22 cellular contexts compared by ENCODE assay signal in genomic region chr2:188551671-188552070, GRCh38.
"Had no signal": no experiment of that assay in that cellular context is flagged by ENCODE, and none has a peak within 500 bp of the region (broad histone marks: within the 10 kb centered on the region; RNA-seq: fewer than 3 reads in every experiment).

No MANE protein-coding gene starts in this region.

- H3K36me3 Mint-ChIP-seq: naive B cell had no signal

- FAIRE-seq: endometrium, frontal cortex had no signal

- DNase-seq: cortex of kidney; effector memory CD4-positive, alpha-beta T cell; heart left ventricle; hippocampal formation; left colon; left ventricle myocardium superior; mesenchymal stem cell; midbrain; naive B cell; posterior cingulate gyrus; sigmoid colon; stimulated activated CD4-positive, alpha-beta T cell treated with anti-CD3 and anti-CD28 coated beads, Interleukin-12 subunit alpha, Interleukin-12 subunit beta, amount 100 ng/mL, for 4 hours; stimulated activated naive CD8-positive, alpha-beta T cell treated with anti-CD3 and anti-CD28 coated beads, Interleukin-15, Interleukin-2, amounts not matched to agents 100 U/mL and 50 U/mL, for 24 hours; tibial artery; upper lobe of left lung; uterus had no signal

- H3K4me3 Mint-ChIP-seq: naive B cell, nephron had no signal

- H3K9me3 ChIP-seq: sigmoid colon, tibial artery, upper lobe of left lung, uterus had no signal

- H3K36me3 ChIP-seq: heart left ventricle, right atrium auricular region, sigmoid colon, tibial artery, upper lobe of left lung, uterus had no signal

- H3K4me3 ChIP-seq: heart left ventricle, lung, right atrium auricular region, sigmoid colon, skin epidermis, tibial artery, upper lobe of left lung, uterus had no signal

- ATAC-seq: heart left ventricle; left colon; left ventricle myocardium superior; stimulated activated naive CD8-positive, alpha-beta T cell treated with anti-CD3 and anti-CD28 coated beads, Interleukin-15, Interleukin-2, amounts not matched to agents 100 U/mL and 50 U/mL, for 24 hours had no signal

- H3K27me3 Mint-ChIP-seq: naive B cell had no signal

- H3K27me3 ChIP-seq: heart left ventricle, right atrium auricular region, sigmoid colon, tibial artery, upper lobe of left lung, uterus had no signal

- H3K27ac ChIP-seq: heart left ventricle, right atrium auricular region, sigmoid colon, skin epidermis, tibial artery, upper lobe of left lung, uterus had no signal

- H3K27ac Mint-ChIP-seq: naive B cell, nephron had no signal

- H3K4me1 Mint-ChIP-seq: naive B cell, nephron had no signal

- H3K4me1 ChIP-seq: right atrium auricular region, sigmoid colon, tibial artery, upper lobe of left lung, uterus had no signal
